Comparison of ENCODE assay signal across 9 cellular contexts in genomic region chr2:231452799-231453508, GRCh38. TPM values are rescaled to one million over a fixed set of nuclear protein-coding genes. Genes with fewer than 3 reads are reported as not detected.
A peak's percentile ranks its signal among the peaks of the same experiment; 100 is the strongest.
DNase-seq lines count a peak whose midpoint lies in the region; ATAC-seq and TF ChIP-seq lines count a peak whose summit lies in the region.
"Had no signal": no experiment of that assay in that cellular context is flagged by ENCODE, and none has a peak within 500 bp of the region (broad histone marks: within the 10 kb centered on the region; RNA-seq: fewer than 3 reads in every experiment).

No MANE protein-coding gene starts in this region.

- no peak overlapping the region for H3K4me3 ChIP-seq in epithelial cell of esophagus (ENCODE audit: low read length)
- H3K4me3 ChIP-seq: thyroid gland had no signal

- no peak for TF ChIP-seq CTCF in epithelial cell of esophagus (IDR thresholded peaks at IDR 0.05; ENCODE audit: insufficient read depth, low read depth, low read length, missing control alignments)

- no peak for DNase-seq in activated CD4-positive, CD25-positive, alpha-beta regulatory T cell treated with anti-CD3 and anti-CD28 coated beads, Interleukin-2, amount 50 U/mL, for 72 hours
- peak; percentile 21 for DNase-seq in epithelial cell of esophagus (ENCODE audit: low read depth)
- DNase-seq in stimulated activated CD8-positive, alpha-beta memory T cell treated with anti-CD3 and anti-CD28 coated beads, Interleukin-4, amount 100 ng/mL, for 48 hours = peak; percentile 44
- no peak for DNase-seq in T-helper 9 cell
- DNase-seq: thyroid gland had no signal

- peak; percentile 3 to 5 for ATAC-seq in activated CD4-positive, CD25-positive, alpha-beta regulatory T cell treated with anti-CD3 and anti-CD28 coated beads, Interleukin-2, amount 50 U/mL, for 24 hours
- ATAC-seq in GM18907 (IDR thresholded peaks at IDR 0.05; ENCODE audit: unreplicated experiment) = no peak
- no peak for ATAC-seq in GM18502 (IDR thresholded peaks at IDR 0.05; ENCODE audit: poor library complexity, unreplicated experiment)

TF ChIP-seq in PFSK-1, 5 proteins besides CTCF, POLR2A, EP300 and RAD21:
- TF ChIP-seq POLR2AphosphoS5 (IDR thresholded peaks at IDR 0.05; ENCODE audit: low read depth, low read length) = peak; percentile 84
- 0 out of 2 replicates have a peak, but pooled peaks have one; percentile 22 for TF ChIP-seq SIN3A (IDR thresholded peaks at IDR 0.05; ENCODE audit: borderline replicate concordance, insufficient read depth, low read length)
- TF ChIP-seq REST (IDR thresholded peaks at IDR 0.05; ENCODE audit: insufficient read depth in 1 of 2, low read depth in 2 of 2, low read length in 2 of 2) = no peak
- no peak for TF ChIP-seq TAF1 (IDR thresholded peaks at IDR 0.05; ENCODE audit: borderline replicate concordance, insufficient read depth, low read length)
- TF ChIP-seq FOXP2 (optimal IDR thresholded peaks at IDR 0.05; ENCODE audit: borderline replicate concordance, extremely low read depth, extremely low read length, insufficient read depth) = no peak

RNA-seq across cellular contexts. Expression of gene NCL, which starts 11.3 kb away (rescaled TPM):
- polyA plus RNA-seq in PFSK-1 (2012; ENCODE audit: insufficient read length, low read depth) = 352 TPM

RNA-seq across cellular contexts. Expression of gene B3GNT7, which starts 57.4 kb away (rescaled TPM):
- 0.30 TPM for polyA plus RNA-seq in PFSK-1 (2012; ENCODE audit: insufficient read length, low read depth)

Comparison
In these comparisons a context has a peak if more than half of its experiments do, and no peak if none do; other contexts are left out.
1. ATAC-seq: peak in activated CD4-positive, CD25-positive, alpha-beta regulatory T cell treated with anti-CD3 and anti-CD28 coated beads, Interleukin-2, amount 50 U/mL, for 24 hours (2 of 2); none in GM18907 (single experiment) and GM18502 (single experiment).
2. DNase-seq: peak in epithelial cell of esophagus (single experiment) and stimulated activated CD8-positive, alpha-beta memory T cell treated with anti-CD3 and anti-CD28 coated beads, Interleukin-4, amount 100 ng/mL, for 48 hours (single experiment); none in activated CD4-positive, CD25-positive, alpha-beta regulatory T cell treated with anti-CD3 and anti-CD28 coated beads, Interleukin-2, amount 50 U/mL, for 72 hours (single experiment) and T-helper 9 cell (single experiment).